In the genomic region with DNA sequence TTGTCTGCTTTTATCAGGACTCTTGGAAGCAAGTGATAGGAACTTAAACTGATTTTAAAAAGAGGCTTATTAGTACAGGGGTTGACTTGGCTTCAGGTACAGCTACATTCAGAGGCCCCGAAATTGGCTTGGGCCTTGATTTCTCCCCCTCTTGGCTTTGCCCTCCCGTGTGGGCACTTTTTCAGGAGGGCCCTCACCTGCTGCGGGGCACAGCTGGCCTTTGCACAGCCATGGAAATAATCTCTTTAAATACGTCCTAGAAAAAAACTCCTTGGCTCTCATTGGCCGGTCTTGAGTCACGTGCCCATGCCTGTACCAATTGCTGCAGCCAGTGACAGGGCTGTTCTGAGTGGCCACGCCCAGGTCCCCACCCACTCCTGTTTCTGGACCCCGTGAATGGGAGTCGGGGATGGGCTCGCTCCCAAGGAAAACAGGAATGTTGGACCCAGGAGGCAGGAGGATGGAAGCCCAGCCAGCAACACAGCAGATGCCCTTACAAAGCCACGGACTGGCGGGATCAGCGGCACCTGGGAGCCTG, we compare ENCODE assay signal across 26 cellular contexts. TPM values are rescaled to one million over a fixed set of nuclear protein-coding genes. Genes with fewer than 3 reads are reported as not detected.
DNase-seq lines count a peak whose midpoint lies in the region; ATAC-seq and TF ChIP-seq lines count a peak whose summit lies in the region.
"Had no signal": no experiment of that assay in that cellular context is flagged by ENCODE, and none has a peak within 500 bp of the region (broad histone marks: within the 10 kb centered on the region; RNA-seq: fewer than 3 reads in every experiment).

No MANE protein-coding gene starts in this region.

- TF ChIP-seq POLR2A in body of pancreas (IDR thresholded peaks at IDR 0.05) = peak in 2 of 3 donors; percentile 60 to 73

- DNase-seq in natural killer cell treated with Interleukin-12 subunit alpha and Interleukin-12 subunit beta and Interleukin-15 and Interleukin-18, amount 100 ng/mL, for 72 hours (ENCODE audit: low spot score) = peak; percentile 18
- DNase-seq in natural killer cell (no peak), NCI-H82 (lab: John Stamatoyannopoulos, UW) (peak; percentile 76), body of pancreas (peak; percentile 69 to 92 (median 80)), dedifferentiated amniotic fluid mesenchymal stem cell (ENCODE audit: extremely low spot score) (no peak), OCI-M2 (lab: John Stamatoyannopoulos, UW; ENCODE audit: unreplicated experiment) (no peak)
- DNase-seq: activated CD4-positive, alpha-beta T cell treated with anti-CD3 and anti-CD28 coated beads for 1 hour; activated naive CD4-positive, alpha-beta T cell; activated T-cell treated with anti-CD3 and anti-CD28 coated beads, Interleukin-2, amount 50 U/mL, for 24 hours; COR-L47; dermis blood vessel endothelial cell; EL; H9; KG1; mammary epithelial cell; NCI-H1694; NCI-H345; RPMI8226; stimulated activated CD4-positive, alpha-beta T cell treated with anti-CD3 and anti-CD28 coated beads, Interleukin-4, amount 100 ng/mL, for 1 hour; stimulated activated naive CD4-positive, alpha-beta T cell treated with Interleukin-2 at 50 U/mL for 16 hours; thyroid gland had no signal

- intact Hi-C loops in natural killer cell (cut with micrococcal nuclease) = no loop called here
- intact Hi-C loops in body of pancreas (cut with DNase I) = no loop called here

- H3K9me3 ChIP-seq in body of pancreas = no peaks in the 10 kb centered on the region
- H3K9me3 ChIP-seq: thyroid gland had no signal

- peak overlapping the region in 2 of 4 donors; percentile 62 for H3K27ac ChIP-seq in body of pancreas

- H3K36me3 ChIP-seq in body of pancreas (replicated peaks in 1 of 2; ENCODE audit: insufficient read depth in 1 of 2, low read depth in 2 of 2) = no peaks in the 10 kb centered on the region
- H3K36me3 ChIP-seq: thyroid gland had no signal

- no peaks in the 10 kb centered on the region for H3K9me3 Mint-ChIP-seq in natural killer cell treated with Interleukin-12 subunit alpha and Interleukin-12 subunit beta and Interleukin-15 and Interleukin-18, amount 100 ng/mL, for 72 hours
- no peaks in the 10 kb centered on the region for H3K9me3 Mint-ChIP-seq in natural killer cell
- H3K9me3 Mint-ChIP-seq: activated T-cell treated with anti-CD3 and anti-CD28 coated beads, Interleukin-2, amount 50 U/mL, for 24 hours; H9 had no signal

- H3K27ac Mint-ChIP-seq in natural killer cell treated with Interleukin-12 subunit alpha and Interleukin-12 subunit beta and Interleukin-15 and Interleukin-18, amount 100 ng/mL, for 72 hours = no peak overlapping the region
- no peak overlapping the region for H3K27ac Mint-ChIP-seq in natural killer cell
- H3K27ac Mint-ChIP-seq: activated T-cell treated with anti-CD3 and anti-CD28 coated beads, Interleukin-2, amount 50 U/mL, for 24 hours; H9 had no signal

- H3K27me3 ChIP-seq in body of pancreas = no peaks in the 10 kb centered on the region
- H3K27me3 ChIP-seq: thyroid gland had no signal

- peaks cover 14 to 17% of the 10 kb centered on the region in 2 donors for H3K27me3 Mint-ChIP-seq in natural killer cell treated with Interleukin-12 subunit alpha and Interleukin-12 subunit beta and Interleukin-15 and Interleukin-18, amount 100 ng/mL, for 72 hours
- H3K27me3 Mint-ChIP-seq in natural killer cell (ENCODE audit: low read depth in 2 of 2) = peaks cover 8 to 13% of the 10 kb centered on the region in 2 donors

- H3K36me3 Mint-ChIP-seq in natural killer cell treated with Interleukin-12 subunit alpha and Interleukin-12 subunit beta and Interleukin-15 and Interleukin-18, amount 100 ng/mL, for 72 hours = no peaks in the 10 kb centered on the region
- no peaks in the 10 kb centered on the region for H3K36me3 Mint-ChIP-seq in natural killer cell

- H3K4me3 Mint-ChIP-seq in natural killer cell treated with Interleukin-12 subunit alpha and Interleukin-12 subunit beta and Interleukin-15 and Interleukin-18, amount 100 ng/mL, for 72 hours = no peak overlapping the region
- H3K4me3 Mint-ChIP-seq in natural killer cell = no peak overlapping the region
- H3K4me3 Mint-ChIP-seq: activated T-cell treated with anti-CD3 and anti-CD28 coated beads, Interleukin-2, amount 50 U/mL, for 24 hours; H9 had no signal

- H3K4me3 ChIP-seq in body of pancreas = no peak overlapping the region
- H3K4me3 ChIP-seq: thyroid gland had no signal

- WGBS in body of pancreas, 2 donors = 31 to 35% methylated on average over 6 to 13 of the region's 13 CpGs

- TF ChIP-seq CTCF in natural killer cell (IDR thresholded peaks at IDR 0.05) (no peak), body of pancreas (IDR thresholded peaks at IDR 0.05) (no peak)

- peaks cover 49% of the 10 kb centered on the region for H3K4me1 ChIP-seq in body of pancreas

- H3K4me1 Mint-ChIP-seq in natural killer cell treated with Interleukin-12 subunit alpha and Interleukin-12 subunit beta and Interleukin-15 and Interleukin-18, amount 100 ng/mL, for 72 hours (ENCODE audit: low read depth in 2 of 2) = peaks cover 0 to 4% of the 10 kb centered on the region in 2 donors
- peaks cover 0 to 5% of the 10 kb centered on the region in 2 donors for H3K4me1 Mint-ChIP-seq in natural killer cell

- ATAC-seq in natural killer cell treated with Interleukin-12 subunit alpha and Interleukin-12 subunit beta and Interleukin-15 and Interleukin-18, amount 100 ng/mL, for 72 hours = no peak
- ATAC-seq in natural killer cell (no peak), body of pancreas (peak; percentile 75), GM21737 (IDR thresholded peaks at IDR 0.05; ENCODE audit: unreplicated experiment) (no peak), HG02642 (IDR thresholded peaks at IDR 0.05; ENCODE audit: poor library complexity, unreplicated experiment) (no peak)

RNA-seq across cellular contexts. Expression of a gene that starts 15.0 kb away (rescaled TPM):
- total RNA-seq in natural killer cell treated with Interleukin-12 subunit alpha and Interleukin-12 subunit beta and Interleukin-15 and Interleukin-18, amount 100 ng/mL, for 72 hours = not detected
- not detected for total RNA-seq in natural killer cell
- total RNA-seq in body of pancreas = not detected
- total RNA-seq: bronchial epithelial cell, dermis blood vessel endothelial cell, H9, kidney epithelial cell, mammary epithelial cell, renal cortical epithelial cell, thyroid gland had no signal

RNA-seq across cellular contexts. Expression of a gene that starts 29.9 kb away (rescaled TPM):
- total RNA-seq in natural killer cell treated with Interleukin-12 subunit alpha and Interleukin-12 subunit beta and Interleukin-15 and Interleukin-18, amount 100 ng/mL, for 72 hours = 10 to 100 TPM; 31.3 to 59.2 TPM
- 100 to 1,000 TPM in 2 of 3 donors, 10 to 100 TPM in 1; 88.8 to 117 (median 117) TPM for total RNA-seq in natural killer cell
- total RNA-seq in body of pancreas = 10 to 100 TPM; 19.1 to 20.2 TPM

RNA-seq across cellular contexts. Expression of a gene that starts 52.0 kb away (rescaled TPM):
- total RNA-seq in natural killer cell treated with Interleukin-12 subunit alpha and Interleukin-12 subunit beta and Interleukin-15 and Interleukin-18, amount 100 ng/mL, for 72 hours = 100 to 1,000 TPM; 142 to 348 TPM
- total RNA-seq in natural killer cell (10 to 100 TPM; 27.2 to 66.1 (median 34.2) TPM), body of pancreas (1 to 10 TPM; 1.6 to 3.4 TPM)

Comparison
In these comparisons a context has a peak if more than half of its experiments do, and no peak if none do; other contexts are left out.
1. DNase-seq: peak in natural killer cell treated with Interleukin-12 subunit alpha and Interleukin-12 subunit beta and Interleukin-15 and Interleukin-18, amount 100 ng/mL, for 72 hours (single experiment), NCI-H82 (single experiment) and body of pancreas (4 of 4); none in natural killer cell (single experiment), dedifferentiated amniotic fluid mesenchymal stem cell (single experiment) and OCI-M2 (single experiment).
2. RNA of a gene that starts 52.0 kb away (total RNA-seq): 142 to 348 TPM in natural killer cell treated with Interleukin-12 subunit alpha and Interleukin-12 subunit beta and Interleukin-15 and Interleukin-18, amount 100 ng/mL, for 72 hours and 27.2 to 66.1 TPM in natural killer cell; 1.6 to 3.4 TPM in body of pancreas; every median in the first group is over 4 times any median in the second.